1 cellular context compared by ENCODE assay signal in the genomic region with DNA sequence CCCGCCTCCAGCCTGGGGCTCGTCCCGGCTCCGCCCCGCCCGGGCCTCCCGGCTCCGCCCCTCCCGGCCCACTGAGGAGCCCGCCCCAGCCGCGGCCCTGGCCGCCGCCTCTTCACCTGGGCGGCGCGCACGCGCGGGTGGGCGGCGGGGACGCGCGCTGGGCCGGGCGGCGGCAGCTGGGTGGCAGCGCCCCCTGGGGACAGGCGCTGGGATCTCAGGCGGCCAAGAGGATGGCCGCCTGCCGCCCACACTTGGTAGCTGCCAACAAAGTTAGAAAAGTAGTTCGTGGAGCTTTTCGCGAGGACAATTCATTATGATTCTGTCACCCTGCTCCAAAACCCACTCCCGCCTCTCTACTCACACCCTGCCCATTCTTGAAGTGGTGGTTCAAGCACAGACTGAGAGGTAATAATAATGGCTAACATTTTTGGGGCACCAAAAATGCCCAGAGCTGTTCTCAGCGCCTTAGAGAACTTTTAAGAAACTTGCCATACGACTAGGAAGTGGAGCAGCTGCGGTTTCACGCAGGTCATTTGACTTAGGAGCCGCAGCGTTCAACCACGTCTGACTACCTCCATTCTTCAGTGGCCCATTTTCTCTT.
TF ChIP-seq lines count a peak whose summit lies in the region.

No MANE protein-coding gene starts in this region.

TF ChIP-seq in GM12878, 131 proteins besides CTCF, POLR2A, EP300 and RAD21 (continued from another document and continues in another):
- TF ChIP-seq, protein P1, sequence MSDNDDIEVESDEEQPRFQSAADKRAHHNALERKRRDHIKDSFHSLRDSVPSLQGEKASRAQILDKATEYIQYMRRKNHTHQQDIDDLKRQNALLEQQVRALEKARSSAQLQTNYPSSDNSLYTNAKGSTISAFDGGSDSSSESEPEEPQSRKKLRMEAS (IDR thresholded peaks at IDR 0.05; ENCODE audit: low read depth, low read length), result 0 out of 2 replicates have a peak, but pooled peaks have one; percentile 26
- TF ChIP-seq DPF2 (IDR thresholded peaks at IDR 0.05) (peak; percentile 10; the same call in 1 of the 2 replicates), YBX1 (IDR thresholded peaks at IDR 0.05) (no peak), SREBF2 (IDR thresholded peaks at IDR 0.05; ENCODE audit: low read length) (no peak), GATAD2B (conservative IDR thresholded peaks at IDR 0.05; ENCODE audit: low read depth) (0 out of 2 replicates have a peak, but pooled peaks have one; percentile 3), NBN (IDR thresholded peaks at IDR 0.05) (peak; percentile 60; the same call in 1 of the 2 replicates), BHLHE40 (IDR thresholded peaks at IDR 0.05; ENCODE audit: borderline replicate concordance in 1 of 2, low read depth in 2 of 2, low read length in 1 of 2) (peak; percentile 38 to 81; a peak in 3 of 4 replicates), HCFC1 (IDR thresholded peaks at IDR 0.05; ENCODE audit: low read length) (peak; percentile 20; the same call in 1 of the 2 replicates), KLF5 (IDR thresholded peaks at IDR 0.05; ENCODE audit: partially characterized antibody) (peak; percentile 38), EGR1 (IDR thresholded peaks at IDR 0.05; ENCODE audit: borderline replicate concordance in 1 of 2, low read depth in 2 of 2, low read length in 2 of 2) (peak in 1 of 2 experiments; percentile 77; a peak in 1 of 3 replicates), EED (IDR thresholded peaks at IDR 0.05; ENCODE audit: low read depth) (peak; percentile 28; the same call in 1 of the 2 replicates), TCF3 (IDR thresholded peaks at IDR 0.05; ENCODE audit: borderline replicate concordance, insufficient read depth, low read depth, low read length) (peak; percentile 78; the same call in 1 of the 2 replicates), RAD51 (IDR thresholded peaks at IDR 0.05) (no peak), CEBPB (IDR thresholded peaks at IDR 0.05; ENCODE audit: borderline replicate concordance in 1 of 2, low read depth in 2 of 2, low read length in 2 of 2) (no peak), BRCA1 (IDR thresholded peaks at IDR 0.05; ENCODE audit: low read depth, low read length) (no peak), CHD4 (IDR thresholded peaks at IDR 0.05) (no peak), POLR2AphosphoS5 (IDR thresholded peaks at IDR 0.05; ENCODE audit: low read length) (no peak), CREB1 (IDR thresholded peaks at IDR 0.05; ENCODE audit: low read depth) (no peak), ZNF207 (IDR thresholded peaks at IDR 0.05; ENCODE audit: borderline replicate concordance) (peak; percentile 47; the same call in 1 of the 2 replicates), IKZF2 (IDR thresholded peaks at IDR 0.05) (peak; percentile 59 to 61; a peak in 3 of 4 replicates), PAX8 (IDR thresholded peaks at IDR 0.05) (0 out of 2 replicates have a peak, but pooled peaks have one; percentile 64), MEF2A (IDR thresholded peaks at IDR 0.05; ENCODE audit: insufficient read depth, low read depth, low read length) (0 out of 2 replicates have a peak, but pooled peaks have one; percentile 6), SP1 (IDR thresholded peaks at IDR 0.05; ENCODE audit: low read depth, low read length) (peak; percentile 7), ATF7 (IDR thresholded peaks at IDR 0.05; ENCODE audit: low read depth) (peak; percentile 32; the same call in 1 of the 2 replicates), NR2F1 (conservative IDR thresholded peaks at IDR 0.05) (peak; percentile 40), CHD2 (IDR thresholded peaks at IDR 0.05; ENCODE audit: borderline replicate concordance, low read depth, low read length) (no peak), RCOR1 (conservative IDR thresholded peaks at IDR 0.05; ENCODE audit: low read depth, low read length) (no peak), NRF1 (conservative IDR thresholded peaks at IDR 0.05; ENCODE audit: low read depth, low read length) (peak; percentile 43), EZH2 (IDR thresholded peaks at IDR 0.05; ENCODE audit: borderline replicate concordance, control insufficient read depth, low read depth, low read length) (no peak), MEF2B (IDR thresholded peaks at IDR 0.05; ENCODE audit: partially characterized antibody, poor library complexity, severe bottlenecking) (peak; percentile 37), YY1 (IDR thresholded peaks at IDR 0.05; ENCODE audit: low read depth, low read length) (peak; percentile 87), RUNX3 (IDR thresholded peaks at IDR 0.05; ENCODE audit: low read length) (peak; percentile 83), TCF12 (IDR thresholded peaks at IDR 0.05; ENCODE audit: low read depth, low read length) (peak; percentile 84), MTA2 (IDR thresholded peaks at IDR 0.05; ENCODE audit: low read depth) (peak; percentile 70), RBBP5 (conservative IDR thresholded peaks at IDR 0.05) (no peak), RB1 (IDR thresholded peaks at IDR 0.05; ENCODE audit: borderline replicate concordance) (peak; percentile 23; the same call in 1 of the 2 replicates), SMARCA5 (IDR thresholded peaks at IDR 0.05) (peak; percentile 83), FOXM1 (IDR thresholded peaks at IDR 0.05; ENCODE audit: low read depth, low read length) (no peak), PML (IDR thresholded peaks at IDR 0.05; ENCODE audit: low read length) (no peak)
- TF ChIP-seq, protein P2, sequence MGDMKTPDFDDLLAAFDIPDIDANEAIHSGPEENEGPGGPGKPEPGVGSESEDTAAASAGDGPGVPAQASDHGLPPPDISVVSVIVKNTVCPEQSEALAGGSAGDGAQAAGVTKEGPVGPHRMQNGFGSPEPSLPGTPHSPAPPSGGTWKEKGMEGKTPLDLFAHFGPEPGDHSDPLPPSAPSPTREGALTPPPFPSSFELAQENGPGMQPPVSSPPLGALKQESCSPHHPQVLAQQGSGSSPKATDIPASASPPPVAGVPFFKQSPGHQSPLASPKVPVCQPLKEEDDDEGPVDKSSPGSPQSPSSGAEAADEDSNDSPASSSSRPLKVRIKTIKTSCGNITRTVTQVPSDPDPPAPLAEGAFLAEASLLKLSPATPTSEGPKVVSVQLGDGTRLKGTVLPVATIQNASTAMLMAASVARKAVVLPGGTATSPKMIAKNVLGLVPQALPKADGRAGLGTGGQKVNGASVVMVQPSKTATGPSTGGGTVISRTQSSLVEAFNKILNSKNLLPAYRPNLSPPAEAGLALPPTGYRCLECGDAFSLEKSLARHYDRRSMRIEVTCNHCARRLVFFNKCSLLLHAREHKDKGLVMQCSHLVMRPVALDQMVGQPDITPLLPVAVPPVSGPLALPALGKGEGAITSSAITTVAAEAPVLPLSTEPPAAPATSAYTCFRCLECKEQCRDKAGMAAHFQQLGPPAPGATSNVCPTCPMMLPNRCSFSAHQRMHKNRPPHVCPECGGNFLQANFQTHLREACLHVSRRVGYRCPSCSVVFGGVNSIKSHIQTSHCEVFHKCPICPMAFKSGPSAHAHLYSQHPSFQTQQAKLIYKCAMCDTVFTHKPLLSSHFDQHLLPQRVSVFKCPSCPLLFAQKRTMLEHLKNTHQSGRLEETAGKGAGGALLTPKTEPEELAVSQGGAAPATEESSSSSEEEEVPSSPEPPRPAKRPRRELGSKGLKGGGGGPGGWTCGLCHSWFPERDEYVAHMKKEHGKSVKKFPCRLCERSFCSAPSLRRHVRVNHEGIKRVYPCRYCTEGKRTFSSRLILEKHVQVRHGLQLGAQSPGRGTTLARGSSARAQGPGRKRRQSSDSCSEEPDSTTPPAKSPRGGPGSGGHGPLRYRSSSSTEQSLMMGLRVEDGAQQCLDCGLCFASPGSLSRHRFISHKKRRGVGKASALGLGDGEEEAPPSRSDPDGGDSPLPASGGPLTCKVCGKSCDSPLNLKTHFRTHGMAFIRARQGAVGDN (IDR thresholded peaks at IDR 0.05), result peak; percentile 53; the same call in 1 of the 2 replicates
- TF ChIP-seq, protein P3, sequence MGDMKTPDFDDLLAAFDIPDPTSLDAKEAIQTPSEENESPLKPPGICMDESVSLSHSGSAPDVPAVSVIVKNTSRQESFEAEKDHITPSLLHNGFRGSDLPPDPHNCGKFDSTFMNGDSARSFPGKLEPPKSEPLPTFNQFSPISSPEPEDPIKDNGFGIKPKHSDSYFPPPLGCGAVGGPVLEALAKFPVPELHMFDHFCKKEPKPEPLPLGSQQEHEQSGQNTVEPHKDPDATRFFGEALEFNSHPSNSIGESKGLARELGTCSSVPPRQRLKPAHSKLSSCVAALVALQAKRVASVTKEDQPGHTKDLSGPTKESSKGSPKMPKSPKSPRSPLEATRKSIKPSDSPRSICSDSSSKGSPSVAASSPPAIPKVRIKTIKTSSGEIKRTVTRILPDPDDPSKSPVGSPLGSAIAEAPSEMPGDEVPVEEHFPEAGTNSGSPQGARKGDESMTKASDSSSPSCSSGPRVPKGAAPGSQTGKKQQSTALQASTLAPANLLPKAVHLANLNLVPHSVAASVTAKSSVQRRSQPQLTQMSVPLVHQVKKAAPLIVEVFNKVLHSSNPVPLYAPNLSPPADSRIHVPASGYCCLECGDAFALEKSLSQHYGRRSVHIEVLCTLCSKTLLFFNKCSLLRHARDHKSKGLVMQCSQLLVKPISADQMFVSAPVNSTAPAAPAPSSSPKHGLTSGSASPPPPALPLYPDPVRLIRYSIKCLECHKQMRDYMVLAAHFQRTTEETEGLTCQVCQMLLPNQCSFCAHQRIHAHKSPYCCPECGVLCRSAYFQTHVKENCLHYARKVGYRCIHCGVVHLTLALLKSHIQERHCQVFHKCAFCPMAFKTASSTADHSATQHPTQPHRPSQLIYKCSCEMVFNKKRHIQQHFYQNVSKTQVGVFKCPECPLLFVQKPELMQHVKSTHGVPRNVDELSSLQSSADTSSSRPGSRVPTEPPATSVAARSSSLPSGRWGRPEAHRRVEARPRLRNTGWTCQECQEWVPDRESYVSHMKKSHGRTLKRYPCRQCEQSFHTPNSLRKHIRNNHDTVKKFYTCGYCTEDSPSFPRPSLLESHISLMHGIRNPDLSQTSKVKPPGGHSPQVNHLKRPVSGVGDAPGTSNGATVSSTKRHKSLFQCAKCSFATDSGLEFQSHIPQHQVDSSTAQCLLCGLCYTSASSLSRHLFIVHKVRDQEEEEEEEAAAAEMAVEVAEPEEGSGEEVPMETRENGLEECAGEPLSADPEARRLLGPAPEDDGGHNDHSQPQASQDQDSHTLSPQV (IDR thresholded peaks at IDR 0.05), result peak; percentile 67; the same call in 1 of the 2 replicates
- TF ChIP-seq, protein P4, sequence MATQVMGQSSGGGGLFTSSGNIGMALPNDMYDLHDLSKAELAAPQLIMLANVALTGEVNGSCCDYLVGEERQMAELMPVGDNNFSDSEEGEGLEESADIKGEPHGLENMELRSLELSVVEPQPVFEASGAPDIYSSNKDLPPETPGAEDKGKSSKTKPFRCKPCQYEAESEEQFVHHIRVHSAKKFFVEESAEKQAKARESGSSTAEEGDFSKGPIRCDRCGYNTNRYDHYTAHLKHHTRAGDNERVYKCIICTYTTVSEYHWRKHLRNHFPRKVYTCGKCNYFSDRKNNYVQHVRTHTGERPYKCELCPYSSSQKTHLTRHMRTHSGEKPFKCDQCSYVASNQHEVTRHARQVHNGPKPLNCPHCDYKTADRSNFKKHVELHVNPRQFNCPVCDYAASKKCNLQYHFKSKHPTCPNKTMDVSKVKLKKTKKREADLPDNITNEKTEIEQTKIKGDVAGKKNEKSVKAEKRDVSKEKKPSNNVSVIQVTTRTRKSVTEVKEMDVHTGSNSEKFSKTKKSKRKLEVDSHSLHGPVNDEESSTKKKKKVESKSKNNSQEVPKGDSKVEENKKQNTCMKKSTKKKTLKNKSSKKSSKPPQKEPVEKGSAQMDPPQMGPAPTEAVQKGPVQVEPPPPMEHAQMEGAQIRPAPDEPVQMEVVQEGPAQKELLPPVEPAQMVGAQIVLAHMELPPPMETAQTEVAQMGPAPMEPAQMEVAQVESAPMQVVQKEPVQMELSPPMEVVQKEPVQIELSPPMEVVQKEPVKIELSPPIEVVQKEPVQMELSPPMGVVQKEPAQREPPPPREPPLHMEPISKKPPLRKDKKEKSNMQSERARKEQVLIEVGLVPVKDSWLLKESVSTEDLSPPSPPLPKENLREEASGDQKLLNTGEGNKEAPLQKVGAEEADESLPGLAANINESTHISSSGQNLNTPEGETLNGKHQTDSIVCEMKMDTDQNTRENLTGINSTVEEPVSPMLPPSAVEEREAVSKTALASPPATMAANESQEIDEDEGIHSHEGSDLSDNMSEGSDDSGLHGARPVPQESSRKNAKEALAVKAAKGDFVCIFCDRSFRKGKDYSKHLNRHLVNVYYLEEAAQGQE (IDR thresholded peaks at IDR 0.05; ENCODE audit: low read depth, low read length), result no peak
- TF ChIP-seq, protein P5, sequence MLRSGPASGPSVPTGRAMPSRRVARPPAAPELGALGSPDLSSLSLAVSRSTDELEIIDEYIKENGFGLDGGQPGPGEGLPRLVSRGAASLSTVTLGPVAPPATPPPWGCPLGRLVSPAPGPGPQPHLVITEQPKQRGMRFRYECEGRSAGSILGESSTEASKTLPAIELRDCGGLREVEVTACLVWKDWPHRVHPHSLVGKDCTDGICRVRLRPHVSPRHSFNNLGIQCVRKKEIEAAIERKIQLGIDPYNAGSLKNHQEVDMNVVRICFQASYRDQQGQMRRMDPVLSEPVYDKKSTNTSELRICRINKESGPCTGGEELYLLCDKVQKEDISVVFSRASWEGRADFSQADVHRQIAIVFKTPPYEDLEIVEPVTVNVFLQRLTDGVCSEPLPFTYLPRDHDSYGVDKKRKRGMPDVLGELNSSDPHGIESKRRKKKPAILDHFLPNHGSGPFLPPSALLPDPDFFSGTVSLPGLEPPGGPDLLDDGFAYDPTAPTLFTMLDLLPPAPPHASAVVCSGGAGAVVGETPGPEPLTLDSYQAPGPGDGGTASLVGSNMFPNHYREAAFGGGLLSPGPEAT (IDR thresholded peaks at IDR 0.05; ENCODE audit: low read depth), result peak; percentile 55; the same call in 1 of the 2 replicates
- TF ChIP-seq, protein P6, sequence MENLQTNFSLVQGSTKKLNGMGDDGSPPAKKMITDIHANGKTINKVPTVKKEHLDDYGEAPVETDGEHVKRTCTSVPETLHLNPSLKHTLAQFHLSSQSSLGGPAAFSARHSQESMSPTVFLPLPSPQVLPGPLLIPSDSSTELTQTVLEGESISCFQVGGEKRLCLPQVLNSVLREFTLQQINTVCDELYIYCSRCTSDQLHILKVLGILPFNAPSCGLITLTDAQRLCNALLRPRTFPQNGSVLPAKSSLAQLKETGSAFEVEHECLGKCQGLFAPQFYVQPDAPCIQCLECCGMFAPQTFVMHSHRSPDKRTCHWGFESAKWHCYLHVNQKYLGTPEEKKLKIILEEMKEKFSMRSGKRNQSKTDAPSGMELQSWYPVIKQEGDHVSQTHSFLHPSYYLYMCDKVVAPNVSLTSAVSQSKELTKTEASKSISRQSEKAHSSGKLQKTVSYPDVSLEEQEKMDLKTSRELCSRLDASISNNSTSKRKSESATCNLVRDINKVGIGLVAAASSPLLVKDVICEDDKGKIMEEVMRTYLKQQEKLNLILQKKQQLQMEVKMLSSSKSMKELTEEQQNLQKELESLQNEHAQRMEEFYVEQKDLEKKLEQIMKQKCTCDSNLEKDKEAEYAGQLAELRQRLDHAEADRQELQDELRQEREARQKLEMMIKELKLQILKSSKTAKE (IDR thresholded peaks at IDR 0.05; ENCODE audit: low read depth, poor library complexity, severe bottlenecking), result peak; percentile 50
- TF ChIP-seq, protein P7, sequence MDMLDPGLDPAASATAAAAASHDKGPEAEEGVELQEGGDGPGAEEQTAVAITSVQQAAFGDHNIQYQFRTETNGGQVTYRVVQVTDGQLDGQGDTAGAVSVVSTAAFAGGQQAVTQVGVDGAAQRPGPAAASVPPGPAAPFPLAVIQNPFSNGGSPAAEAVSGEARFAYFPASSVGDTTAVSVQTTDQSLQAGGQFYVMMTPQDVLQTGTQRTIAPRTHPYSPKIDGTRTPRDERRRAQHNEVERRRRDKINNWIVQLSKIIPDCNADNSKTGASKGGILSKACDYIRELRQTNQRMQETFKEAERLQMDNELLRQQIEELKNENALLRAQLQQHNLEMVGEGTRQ (IDR thresholded peaks at IDR 0.05; ENCODE audit: borderline replicate concordance, low read depth, low read length), result no peak
